ENCODE assay signal across 24 cellular contexts in genomic region chr3:16126634-16127033, GRCh38. TPM values are rescaled to one million over a fixed set of nuclear protein-coding genes. Genes with fewer than 3 reads are reported as not detected.
"Had no signal": no experiment of that assay in that cellular context is flagged by ENCODE, and none has a peak within 500 bp of the region (broad histone marks: within the 10 kb centered on the region; RNA-seq: fewer than 3 reads in every experiment).

No MANE protein-coding gene starts in this region.

- H3K27ac Mint-ChIP-seq: memory B cell; naive thymus-derived CD4-positive, alpha-beta T cell; natural killer cell treated with Interleukin-12 subunit alpha and Interleukin-12 subunit beta and Interleukin-15 and Interleukin-18, amount 100 ng/mL, for 72 hours; progenitor cell of endocrine pancreas; stimulated activated effector memory CD8-positive, alpha-beta T cell treated with anti-CD3 and anti-CD28 coated beads, Interleukin-12 subunit alpha, Interleukin-12 subunit beta, amount 100 ng/mL, for 72 hours; stimulated activated naive CD8-positive, alpha-beta T cell treated with anti-CD3 and anti-CD28 coated beads, Interleukin-15, Interleukin-2, amounts not matched to agents 100 ng/mL and 50 ng/mL, for 24 hours had no signal

- H3K27me3 Mint-ChIP-seq: progenitor cell of endocrine pancreas; stimulated activated naive CD8-positive, alpha-beta T cell treated with anti-CD3 and anti-CD28 coated beads, Interleukin-15, Interleukin-2, amounts not matched to agents 100 ng/mL and 50 ng/mL, for 24 hours had no signal

- H3K36me3 ChIP-seq: left ventricle myocardium inferior, ovary, sigmoid colon, spleen, suprapubic skin, thoracic aorta, tibial artery, upper lobe of right lung had no signal

- H3K36me3 Mint-ChIP-seq: memory B cell; naive thymus-derived CD4-positive, alpha-beta T cell; natural killer cell treated with Interleukin-12 subunit alpha and Interleukin-12 subunit beta and Interleukin-15 and Interleukin-18, amount 100 ng/mL, for 72 hours; stimulated activated effector memory CD8-positive, alpha-beta T cell treated with anti-CD3 and anti-CD28 coated beads, Interleukin-12 subunit alpha, Interleukin-12 subunit beta, amount 100 ng/mL, for 72 hours had no signal

- H3K4me1 Mint-ChIP-seq: memory B cell; naive thymus-derived CD4-positive, alpha-beta T cell; stimulated activated effector memory CD8-positive, alpha-beta T cell treated with anti-CD3 and anti-CD28 coated beads, Interleukin-12 subunit alpha, Interleukin-12 subunit beta, amount 100 ng/mL, for 72 hours had no signal

- H3K27me3 ChIP-seq: ovary, sigmoid colon, spleen, suprapubic skin, tibial artery, upper lobe of right lung had no signal

- H3K4me1 ChIP-seq: sigmoid colon, spleen, upper lobe of right lung had no signal

- ATAC-seq: mucosa of descending colon; naive thymus-derived CD4-positive, alpha-beta T cell; natural killer cell treated with Interleukin-12 subunit alpha and Interleukin-12 subunit beta and Interleukin-15 and Interleukin-18, amount 100 ng/mL, for 72 hours; right cardiac atrium; stimulated activated effector memory CD8-positive, alpha-beta T cell treated with anti-CD3 and anti-CD28 coated beads, Interleukin-12 subunit alpha, Interleukin-12 subunit beta, amount 100 ng/mL, for 72 hours; upper lobe of right lung had no signal

- FAIRE-seq: small intestine, urothelium cell line had no signal

- H3K27ac ChIP-seq: left ventricle myocardium inferior, ovary, sigmoid colon, spleen, suprapubic skin, thoracic aorta, upper lobe of right lung had no signal

- H3K9me3 Mint-ChIP-seq: memory B cell; naive thymus-derived CD4-positive, alpha-beta T cell; natural killer cell treated with Interleukin-12 subunit alpha and Interleukin-12 subunit beta and Interleukin-15 and Interleukin-18, amount 100 ng/mL, for 72 hours; stimulated activated effector memory CD8-positive, alpha-beta T cell treated with anti-CD3 and anti-CD28 coated beads, Interleukin-12 subunit alpha, Interleukin-12 subunit beta, amount 100 ng/mL, for 72 hours; stimulated activated naive CD8-positive, alpha-beta T cell treated with anti-CD3 and anti-CD28 coated beads, Interleukin-15, Interleukin-2, amounts not matched to agents 100 ng/mL and 50 ng/mL, for 24 hours had no signal

- DNase-seq: islet precursor cell; left ventricle myocardium inferior; midbrain; mucosa of descending colon; naive thymus-derived CD4-positive, alpha-beta T cell; ovary; right cardiac atrium; sigmoid colon; small intestine; spleen; stimulated activated CD4-positive, alpha-beta T cell treated with anti-CD3 and anti-CD28 coated beads, Interleukin-4, amount 100 ng/mL, for 24 hours; stimulated activated naive CD4-positive, alpha-beta T cell; tibial artery; trophoblast cell; upper lobe of right lung had no signal

- H3K9me3 ChIP-seq: mucosa of descending colon, ovary, sigmoid colon, suprapubic skin, thoracic aorta, tibial artery, upper lobe of right lung had no signal

- H3K4me3 ChIP-seq: left ventricle myocardium inferior, lung, mucosa of descending colon, ovary, sigmoid colon, spleen, suprapubic skin, thoracic aorta, tibial artery, upper lobe of right lung had no signal

- H3K4me3 Mint-ChIP-seq: memory B cell; naive thymus-derived CD4-positive, alpha-beta T cell; natural killer cell treated with Interleukin-12 subunit alpha and Interleukin-12 subunit beta and Interleukin-15 and Interleukin-18, amount 100 ng/mL, for 72 hours; stimulated activated effector memory CD8-positive, alpha-beta T cell treated with anti-CD3 and anti-CD28 coated beads, Interleukin-12 subunit alpha, Interleukin-12 subunit beta, amount 100 ng/mL, for 72 hours; stimulated activated naive CD8-positive, alpha-beta T cell treated with anti-CD3 and anti-CD28 coated beads, Interleukin-15, Interleukin-2, amounts not matched to agents 100 ng/mL and 50 ng/mL, for 24 hours had no signal

RNA-seq across cellular contexts. Expression of gene GALNT15, which starts 47.8 kb away (rescaled TPM):
- total RNA-seq: natural killer cell treated with Interleukin-12 subunit alpha and Interleukin-12 subunit beta and Interleukin-15 and Interleukin-18, amount 100 ng/mL, for 72 hours had no signal
- polyA plus RNA-seq: naive thymus-derived CD4-positive, alpha-beta T cell had no signal
